Comparison of ENCODE assay signal across 16 cellular contexts in the genomic region with DNA sequence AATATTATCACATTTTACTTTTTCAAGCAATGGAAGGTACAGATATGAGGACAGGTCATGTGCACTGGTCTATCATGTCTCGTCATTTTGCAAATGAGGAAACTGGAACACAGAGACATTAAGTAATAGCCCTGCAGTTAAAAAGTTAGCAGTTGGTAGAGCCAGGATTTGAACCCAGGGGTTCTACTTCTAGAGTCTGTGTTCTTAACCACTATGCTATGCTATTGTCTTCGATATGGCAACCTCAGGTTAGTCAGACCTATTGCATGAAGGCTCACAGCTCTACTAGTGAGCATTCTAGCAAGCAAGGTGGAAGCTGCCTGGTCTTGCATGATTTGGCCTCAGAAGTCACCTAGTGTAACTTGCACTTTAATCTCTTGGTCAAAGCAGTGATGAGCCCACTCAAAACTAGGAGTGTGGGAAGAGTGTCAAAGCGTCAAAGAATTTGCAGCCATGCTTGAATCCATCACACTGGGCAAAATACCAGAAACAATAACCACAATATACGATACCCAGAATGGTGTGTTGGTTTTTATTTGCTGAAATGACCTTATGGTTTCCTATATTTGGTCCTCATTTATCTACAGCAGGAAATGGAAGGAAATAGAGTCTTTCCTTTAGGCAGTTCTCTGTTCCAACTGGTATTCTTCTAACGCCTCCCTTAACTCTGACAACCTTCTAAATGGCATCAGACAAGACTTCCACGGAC. TPM values are rescaled to one million over a fixed set of nuclear protein-coding genes. Genes with fewer than 3 reads are reported as not detected.
DNase-seq lines count a peak whose midpoint lies in the region; ATAC-seq, FAIRE-seq and TF ChIP-seq lines count a peak whose summit lies in the region.
"Had no signal": no experiment of that assay in that cellular context is flagged by ENCODE, and none has a peak within 500 bp of the region (broad histone marks: within the 10 kb centered on the region; RNA-seq: fewer than 3 reads in every experiment).

No MANE protein-coding gene starts in this region.

- CTCF ChIA-PET in GM12878 (lab: Yijun Ruan, JAX): interaction anchor here (1.3 kb wide), 1 partner anchor 18 kb away, joined by 4 read pairs; no protein-coding TSS in a partner anchor

- BruUV-seq in GM12878 (replicated peaks; lab: Mats Ljungman, UMichigan): no TSS peak

- TF ChIP-seq POLR2A in NB4 (IDR thresholded peaks at IDR 0.05; ENCODE audit: extremely low read depth, insufficient read length) (no peak), GM12878 (IDR thresholded peaks at IDR 0.05; ENCODE audit: low read depth, low read length) (no peak)

- 7% methylated on average over 6 of the region's 6 CpGs for WGBS in GM12878 (ENCODE audit: insufficient coverage, insufficient replicate concordance, low lambda C conversion rate, missing lambda C conversion rate)

- SMC1A ChIA-PET in GM12878 (lab: Charles Lee; ENCODE audit: uncharacterized antibody, unreplicated experiment): interaction anchor here (1.0 to 4.1 kb wide), 3 partner anchors 11 to 118 kb away, joined by 3 to 18 read pairs (median 3); no protein-coding TSS in a partner anchor

- H3K4me2 ChIP-seq in GM12878 (ENCODE audit: control insufficient read depth, insufficient read depth): no peak overlapping the region

- no peak for TF ChIP-seq EP300 in GM12878 (IDR thresholded peaks at IDR 0.05; ENCODE audit: borderline replicate concordance in 1 of 2, control insufficient read depth in 1 of 2, low read depth in 2 of 2, low read length in 2 of 2)

- RAD21 ChIA-PET in GM12878 (lab: Charles Lee; ENCODE audit: unreplicated experiment): interaction anchor here (0.6 to 0.9 kb wide), 2 partner anchors 12 to 164 kb away, joined by 3 read pairs; no protein-coding TSS in a partner anchor

- H3K27me3 ChIP-seq in GM12878 (replicated peaks in 1 of 2; ENCODE audit: control insufficient read depth in 2 of 2, insufficient read depth in 2 of 2, low read length in 1 of 2): no peaks in the 10 kb centered on the region
- H3K27me3 ChIP-seq: thyroid gland had no signal

- intact Hi-C loops in GM12878 (cut with micrococcal nuclease; ENCODE audit: unreplicated experiment): no loop called here

- no peak overlapping the region for H3K27ac ChIP-seq in GM12878 (ENCODE audit: control insufficient read depth, insufficient read depth)
- H3K27ac ChIP-seq: prostate gland, thyroid gland had no signal

- no peak overlapping the region for H3K4me3 ChIP-seq in NB4 (ENCODE audit: low read depth, low read length)
- no peak overlapping the region for H3K4me3 ChIP-seq in GM12878
- H3K4me3 ChIP-seq: prostate gland, thyroid gland had no signal

- no peaks in the 10 kb centered on the region for H3K4me1 ChIP-seq in GM12878 (ENCODE audit: control insufficient read depth, insufficient read depth, low read length)
- H3K4me1 ChIP-seq: prostate gland, thyroid gland had no signal

- H2AFZ ChIP-seq in GM12878 (ENCODE audit: control insufficient read depth, low read depth, low read length): no peak overlapping the region

- TF ChIP-seq RAD21 in GM12878 (IDR thresholded peaks at IDR 0.05; ENCODE audit: insufficient read depth, low read depth, low read length): no peak

- FAIRE-seq in GM12878 (lab: Jason Lieb, UNC): no peak

- TF ChIP-seq CTCF in NB4 (IDR thresholded peaks at IDR 0.05; ENCODE audit: low read depth, low read length) (no peak), GM12878 (IDR thresholded peaks at IDR 0.05 in 2 of 3, conservative IDR thresholded peaks at IDR 0.05 in 1 of 3; ENCODE audit: control insufficient read depth in 2 of 3, extremely low read depth in 1 of 3, insufficient read depth in 1 of 3, low read depth in 3 of 3, low read length in 3 of 3) (no peak)

- no peaks in the 10 kb centered on the region for H3K79me2 ChIP-seq in GM12878 (ENCODE audit: control insufficient read depth, insufficient read depth, low read length)

- H4K20me1 ChIP-seq in GM12878 (ENCODE audit: control insufficient read depth, insufficient read depth): no peaks in the 10 kb centered on the region

- no peak overlapping the region for H3K9ac ChIP-seq in GM12878 (ENCODE audit: control insufficient read depth, insufficient read depth, low read length)

- in situ Hi-C loops in GM12878 (cut with MboI): no loop called here

- POLR2A ChIA-PET in GM12878 (lab: Charles Lee): no interaction called here

- ATAC-seq in HG02623 (IDR thresholded peaks at IDR 0.05; ENCODE audit: unreplicated experiment) (peak; percentile 57), GM12878 (peak; percentile 86), HG02981 (IDR thresholded peaks at IDR 0.05; ENCODE audit: unreplicated experiment) (no peak)
- ATAC-seq: activated CD4-positive, alpha-beta T cell treated with anti-CD3 and anti-CD28 coated beads for 36 hours; activated T-cell treated with anti-CD3 and anti-CD28 coated beads, Interleukin-2, amount 50 U/mL, for 4 hours had no signal

- H3K36me3 ChIP-seq in GM12878 (ENCODE audit: control insufficient read depth in 2 of 2, insufficient read depth in 2 of 2, low read length in 1 of 2): no peaks in the 10 kb centered on the region
- H3K36me3 ChIP-seq: prostate gland, thyroid gland had no signal

- no peaks in the 10 kb centered on the region for H3K9me3 ChIP-seq in GM12878 (replicated peaks; ENCODE audit: control insufficient read depth, insufficient read depth, low read length)
- H3K9me3 ChIP-seq: prostate gland, thyroid gland had no signal

- peak; percentile 58 for DNase-seq in NB4 (ENCODE audit: low read depth)
- DNase-seq in GM12878 (ENCODE audit: low read depth, low spot score): peak; percentile 45
- peak; percentile 76 for DNase-seq in kidney glomerular epithelial cell (lab: John Stamatoyannopoulos, UW)
- DNase-seq in activated CD4-positive, alpha-beta T cell treated with anti-CD3 and anti-CD28 coated beads, Interleukin-2, amount 50 U/mL, for 4 hours: no peak
- no peak for DNase-seq in NCI-H1436 treated with DMSO at 0.1 percent for 48 hours (lab: John Stamatoyannopoulos, UW)
- no peak for DNase-seq in activated CD8-positive, alpha-beta memory T cell treated with anti-CD3 and anti-CD28 coated beads, Interleukin-2, amount 50 U/mL, for 48 hours
- DNase-seq: activated CD4-positive, alpha-beta T cell treated with anti-CD3 and anti-CD28 coated beads for 36 hours; activated T-cell treated with anti-CD3 and anti-CD28 coated beads, Interleukin-2, amount 50 U/mL, for 4 hours; amniotic stem cell; CD8-positive, alpha-beta memory T cell; cortex of kidney; NCI-H187; thyroid gland had no signal

TF ChIP-seq in GM12878, 131 proteins besides CTCF, POLR2A, EP300 and RAD21:
- TF ChIP-seq IKZF1 (conservative IDR thresholded peaks at IDR 0.05): 0 out of 2 replicates have a peak, but pooled peaks have one; percentile 11
- peak; percentile 80 for TF ChIP-seq SREBF2 (IDR thresholded peaks at IDR 0.05; ENCODE audit: low read length)
- peak; percentile 97 for TF ChIP-seq ZNF24 (IDR thresholded peaks at IDR 0.05)
- no peak for TF ChIP-seq RELA (IDR thresholded peaks at IDR 0.05; ENCODE audit: borderline replicate concordance, partially characterized antibody)
- TF ChIP-seq SIN3A (IDR thresholded peaks at IDR 0.05; ENCODE audit: low read depth, low read length): no peak

RNA-seq across cellular contexts. Expression of gene BMP2, which starts 20.4 kb away (rescaled TPM):
- 0.42 and 0.66 TPM in 2 replicates for total RNA-seq in GM12878 (2013; cell fraction: nucleolus; rRNA removed)
- 0.93 and 1.2 TPM in 2 replicates for total RNA-seq in GM12878 (2014; rRNA removed)
- 0.41 and 0.67 TPM in 2 replicates for total RNA-seq in GM12878 (2014; rRNA removed; fragmentation: Illumina TruSeq; extraction: Trizol)
- 1.4 and 1.5 TPM in 2 replicates for total RNA-seq in GM12878 (2021)
- not detected for polyA plus RNA-seq in GM12878 (2011; ENCODE audit: low read depth)
- polyA plus RNA-seq in GM12878 (2011; rRNA removed): 3.2 and 3.6 TPM in 2 replicates
- 2.3 and 2.6 TPM in 2 replicates for polyA plus RNA-seq in GM12878 (2011; cell fraction: cytosol; rRNA removed)
- 2.6 and 2.8 TPM in 2 replicates for polyA plus RNA-seq in GM12878 (2011; cell fraction: nucleus; rRNA removed)
- polyA plus RNA-seq in GM12878 (2012): 0.12 and 0.14 TPM in 2 replicates
- polyA plus RNA-seq in GM12878 (2014; fragmentation: Illumina TruSeq; extraction: Trizol): 0.90 and 0.93 TPM in 2 replicates
- under 1 TPM; 0.57 to 0.74 TPM for polyA plus RNA-seq in GM12878 (2014; fragmentation: Nextera tagmentation; extraction: Ambion mirVana)
- 0.63 and 0.67 TPM in 2 replicates for polyA plus RNA-seq in GM12878 (2014; rRNA removed)
- under 1 TPM; 0.35 to 0.42 TPM for polyA plus RNA-seq in GM12878 (2016; fragmentation: Nextera tagmentation; extraction: Ambion mirVana)
- polyA minus RNA-seq in GM12878 (2011; rRNA and poly(A)+ RNA removed): 3.6 and 4.2 TPM in 2 replicates
- polyA minus RNA-seq in GM12878 (2011; cell fraction: cytosol; rRNA and poly(A)+ RNA removed): 2.9 and 4.3 TPM in 2 replicates
- polyA minus RNA-seq in GM12878 (2011; cell fraction: nucleus; rRNA and poly(A)+ RNA removed): 3.1 and 5.1 TPM in 2 replicates
- total RNA-seq: activated CD4-positive, alpha-beta T cell treated with anti-CD3 and anti-CD28 coated beads for 36 hours; activated T-cell treated with anti-CD3 and anti-CD28 coated beads, Interleukin-2, amount 50 U/mL, for 4 hours; CD8-positive, alpha-beta memory T cell had no signal
- polyA plus RNA-seq: CD8-positive, alpha-beta memory T cell had no signal

Comparison
In these comparisons a context has a peak if more than half of its experiments do, and no peak if none do; other contexts are left out.
1. DNase-seq: peak in NB4 (single experiment), GM12878 (single experiment) and kidney glomerular epithelial cell (single experiment); none in activated CD4-positive, alpha-beta T cell treated with anti-CD3 and anti-CD28 coated beads, Interleukin-2, amount 50 U/mL, for 4 hours (0 of 2), NCI-H1436 treated with DMSO at 0.1 percent for 48 hours (single experiment) and activated CD8-positive, alpha-beta memory T cell treated with anti-CD3 and anti-CD28 coated beads, Interleukin-2, amount 50 U/mL, for 48 hours (single experiment).